21 cellular contexts compared by ENCODE assay signal in the genomic region with DNA sequence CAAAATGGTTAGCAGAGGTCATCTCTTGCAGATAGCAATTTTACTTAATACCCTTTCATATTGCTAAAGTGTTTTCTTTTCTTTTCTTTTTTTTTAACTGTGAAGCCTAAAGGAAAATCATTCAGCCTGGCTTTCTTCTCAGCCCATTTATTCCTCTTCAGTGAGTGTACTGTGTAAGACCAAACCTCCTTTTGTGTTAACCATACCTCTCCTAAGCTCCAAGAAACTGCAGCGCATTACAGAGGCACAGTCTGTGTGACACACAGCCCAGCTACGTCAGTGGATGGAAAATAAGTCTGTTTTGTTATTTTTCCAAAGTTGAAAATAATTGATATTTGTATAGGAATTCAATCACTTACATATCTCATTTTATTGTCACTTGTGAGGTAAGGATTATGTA. TPM values are rescaled to one million over a fixed set of nuclear protein-coding genes. Genes with fewer than 3 reads are reported as not detected.
DNase-seq lines count a peak whose midpoint lies in the region; ATAC-seq and TF ChIP-seq lines count a peak whose summit lies in the region.
"Had no signal": no experiment of that assay in that cellular context is flagged by ENCODE, and none has a peak within 500 bp of the region (broad histone marks: within the 10 kb centered on the region; RNA-seq: fewer than 3 reads in every experiment).

No MANE protein-coding gene starts in this region.

- CTCF ChIA-PET in activated B cell treated with CpG ODN at 0.5 μM for 24 hours (lab: Charles Lee), result interaction anchor here (0.6 to 1.3 kb wide), 3 partner anchors 15 to 111 kb away, joined by 3 to 4 read pairs (median 3); no protein-coding TSS in a partner anchor

- H3K27me3 Mint-ChIP-seq in stimulated activated naive CD8-positive, alpha-beta T cell treated with anti-CD3 and anti-CD28 coated beads, Interleukin-15, Interleukin-2, amounts not matched to agents 100 ng/mL and 50 ng/mL, for 24 hours, result no peaks in the 10 kb centered on the region
- H3K27me3 Mint-ChIP-seq in stimulated activated naive CD8-positive, alpha-beta T cell treated with anti-CD3 and anti-CD28 coated beads, Interleukin-15, amount 100 ng/mL, for 72 hours, result no peaks in the 10 kb centered on the region
- H3K27me3 Mint-ChIP-seq in activated B cell treated with CpG ODN at 0.5 μM for 24 hours (no peaks in the 10 kb centered on the region), immature natural killer cell (ENCODE audit: low read depth in 3 of 3) (no peaks in the 10 kb centered on the region), chondrocyte (ENCODE audit: low read depth) (no peaks in the 10 kb centered on the region)
- H3K27me3 Mint-ChIP-seq: T-helper 17 cell had no signal

- H3K9me3 Mint-ChIP-seq in stimulated activated naive CD8-positive, alpha-beta T cell treated with anti-CD3 and anti-CD28 coated beads, Interleukin-15, Interleukin-2, amounts not matched to agents 100 ng/mL and 50 ng/mL, for 24 hours, result no peaks in the 10 kb centered on the region
- no peaks in the 10 kb centered on the region for H3K9me3 Mint-ChIP-seq in stimulated activated naive CD8-positive, alpha-beta T cell treated with anti-CD3 and anti-CD28 coated beads, Interleukin-15, amount 100 ng/mL, for 72 hours
- no peaks in the 10 kb centered on the region for H3K9me3 Mint-ChIP-seq in activated B cell treated with CpG ODN at 0.5 μM for 24 hours
- H3K9me3 Mint-ChIP-seq in immature natural killer cell, result no peaks in the 10 kb centered on the region
- H3K9me3 Mint-ChIP-seq in chondrocyte (ENCODE audit: low read depth), result no peaks in the 10 kb centered on the region
- H3K9me3 Mint-ChIP-seq: activated naive CD4-positive, alpha-beta T cell treated with anti-CD3 and anti-CD28 coated beads, Interleukin-2, amount 50 U/mL, for 72 hours; HFFc6 had no signal

- no peak overlapping the region for H3K4me3 Mint-ChIP-seq in stimulated activated naive CD8-positive, alpha-beta T cell treated with anti-CD3 and anti-CD28 coated beads, Interleukin-15, Interleukin-2, amounts not matched to agents 100 ng/mL and 50 ng/mL, for 24 hours
- no peak overlapping the region for H3K4me3 Mint-ChIP-seq in stimulated activated naive CD8-positive, alpha-beta T cell treated with anti-CD3 and anti-CD28 coated beads, Interleukin-15, amount 100 ng/mL, for 72 hours
- H3K4me3 Mint-ChIP-seq in activated B cell treated with CpG ODN at 0.5 μM for 24 hours, result no peak overlapping the region
- no peak overlapping the region for H3K4me3 Mint-ChIP-seq in immature natural killer cell
- H3K4me3 Mint-ChIP-seq in chondrocyte (ENCODE audit: unreplicated experiment), result no peak overlapping the region
- H3K4me3 Mint-ChIP-seq: HFFc6, T-helper 17 cell had no signal

- no peak for DNase-seq in stimulated activated naive CD8-positive, alpha-beta T cell treated with anti-CD3 and anti-CD28 coated beads, Interleukin-15, amount 100 ng/mL, for 72 hours
- DNase-seq in activated B cell treated with CpG ODN at 0.5 μM for 24 hours (no peak), immature natural killer cell (no peak), chondrocyte (ENCODE audit: low spot score) (no peak), NCI-H2107 (lab: John Stamatoyannopoulos, UW) (no peak)
- DNase-seq: activated CD4-positive, alpha-beta T cell treated with anti-CD3 and anti-CD28 coated beads for 1 hour; DND-41; HFFc6; left ventricle myocardium inferior; MV-4-11; NCI-H1436 treated with DMSO at 0.1 percent for 48 hours; NCI-H446 treated with DMSO at 0.1 percent for 48 hours; retina; small intestine; stimulated activated CD4-positive, alpha-beta T cell treated with anti-CD3 and anti-CD28 coated beads, Interleukin-1b, Interleukin-23, amount 100 ng/mL, for 48 hours; T-helper 17 cell; transverse colon had no signal

- POLR2A ChIA-PET in activated B cell treated with CpG ODN at 0.5 μM for 24 hours (lab: Charles Lee), result interaction anchor here (0.6 to 0.8 kb wide), 3 partner anchors 19 to 142 kb away, joined by 3 to 6 read pairs (median 3); no protein-coding TSS in a partner anchor

- H3K36me3 Mint-ChIP-seq in stimulated activated naive CD8-positive, alpha-beta T cell treated with anti-CD3 and anti-CD28 coated beads, Interleukin-15, Interleukin-2, amounts not matched to agents 100 ng/mL and 50 ng/mL, for 24 hours (ENCODE audit: low read depth), result peaks cover 5% of the 10 kb centered on the region
- H3K36me3 Mint-ChIP-seq in activated B cell treated with CpG ODN at 0.5 μM for 24 hours (ENCODE audit: low read depth) (peaks cover 5% of the 10 kb centered on the region), immature natural killer cell (no peaks in the 10 kb centered on the region), chondrocyte (ENCODE audit: low read depth) (no peaks in the 10 kb centered on the region)
- H3K36me3 Mint-ChIP-seq: activated naive CD4-positive, alpha-beta T cell treated with anti-CD3 and anti-CD28 coated beads, Interleukin-2, amount 50 U/mL, for 72 hours had no signal

- no peak for TF ChIP-seq CTCF in activated B cell treated with CpG ODN at 0.5 μM for 24 hours (IDR thresholded peaks at IDR 0.05)
- TF ChIP-seq CTCF in chondrocyte (IDR thresholded peaks at IDR 0.05), result no peak

- ATAC-seq in stimulated activated naive CD8-positive, alpha-beta T cell treated with anti-CD3 and anti-CD28 coated beads, Interleukin-15, amount 100 ng/mL, for 72 hours, result no peak
- no peak for ATAC-seq in activated B cell treated with CpG ODN at 0.5 μM for 24 hours (ENCODE audit: low read depth)
- ATAC-seq in GM21390 (IDR thresholded peaks at IDR 0.05; ENCODE audit: unreplicated experiment), result no peak
- ATAC-seq: activated naive CD4-positive, alpha-beta T cell treated with anti-CD3 and anti-CD28 coated beads, Interleukin-2, amount 50 U/mL, for 72 hours; HepG2; T-helper 17 cell had no signal

- H3K27ac Mint-ChIP-seq in stimulated activated naive CD8-positive, alpha-beta T cell treated with anti-CD3 and anti-CD28 coated beads, Interleukin-15, Interleukin-2, amounts not matched to agents 100 ng/mL and 50 ng/mL, for 24 hours, result peak overlapping the region; percentile 1
- H3K27ac Mint-ChIP-seq in stimulated activated naive CD8-positive, alpha-beta T cell treated with anti-CD3 and anti-CD28 coated beads, Interleukin-15, amount 100 ng/mL, for 72 hours, result no peak overlapping the region
- H3K27ac Mint-ChIP-seq in activated B cell treated with CpG ODN at 0.5 μM for 24 hours (peak overlapping the region; percentile 25), immature natural killer cell (peak overlapping the region in 4 of 6 donors; percentile 15 to 53 (median 36)), chondrocyte (ENCODE audit: unreplicated experiment) (no peak overlapping the region)
- H3K27ac Mint-ChIP-seq: HFFc6 had no signal

- intact Hi-C loops in activated B cell treated with CpG ODN at 0.5 μM for 24 hours (cut with micrococcal nuclease), result no loop called here

- H3K4me1 Mint-ChIP-seq in stimulated activated naive CD8-positive, alpha-beta T cell treated with anti-CD3 and anti-CD28 coated beads, Interleukin-15, Interleukin-2, amounts not matched to agents 100 ng/mL and 50 ng/mL, for 24 hours (ENCODE audit: low read depth), result peaks cover 78% of the 10 kb centered on the region
- H3K4me1 Mint-ChIP-seq in stimulated activated naive CD8-positive, alpha-beta T cell treated with anti-CD3 and anti-CD28 coated beads, Interleukin-15, amount 100 ng/mL, for 72 hours, result peaks cover 69% of the 10 kb centered on the region
- peaks cover 36% of the 10 kb centered on the region for H3K4me1 Mint-ChIP-seq in activated B cell treated with CpG ODN at 0.5 μM for 24 hours
- H3K4me1 Mint-ChIP-seq in immature natural killer cell, result peaks cover 67 to 97% of the 10 kb centered on the region in 2 donors
- peaks cover 59% of the 10 kb centered on the region for H3K4me1 Mint-ChIP-seq in chondrocyte (ENCODE audit: low read depth)

RNA-seq across cellular contexts. Expression of a gene that starts 21.7 kb away (rescaled TPM):
- total RNA-seq in activated B cell treated with CpG ODN at 0.5 μM for 24 hours, result 44.4 and 50.8 TPM in 2 replicates
- 100 to 1,000 TPM in 1 of 3 donors, 10 to 100 TPM in 2; 68.7 to 121 (median 71.6) TPM for polyA plus RNA-seq in immature natural killer cell
- total RNA-seq in chondrocyte, result 48.1 to 56.9 TPM (median 48.3 TPM) in 3 replicates

Comparison
In these comparisons a context has a peak if more than half of its experiments do, and no peak if none do; other contexts are left out.
1. H3K27ac Mint-ChIP-seq: peak in stimulated activated naive CD8-positive, alpha-beta T cell treated with anti-CD3 and anti-CD28 coated beads, Interleukin-15, Interleukin-2, amounts not matched to agents 100 ng/mL and 50 ng/mL, for 24 hours (single experiment), activated B cell treated with CpG ODN at 0.5 μM for 24 hours (single experiment) and immature natural killer cell (4 of 6); none in stimulated activated naive CD8-positive, alpha-beta T cell treated with anti-CD3 and anti-CD28 coated beads, Interleukin-15, amount 100 ng/mL, for 72 hours (0 of 2) and chondrocyte (single experiment).